In the genomic region with DNA sequence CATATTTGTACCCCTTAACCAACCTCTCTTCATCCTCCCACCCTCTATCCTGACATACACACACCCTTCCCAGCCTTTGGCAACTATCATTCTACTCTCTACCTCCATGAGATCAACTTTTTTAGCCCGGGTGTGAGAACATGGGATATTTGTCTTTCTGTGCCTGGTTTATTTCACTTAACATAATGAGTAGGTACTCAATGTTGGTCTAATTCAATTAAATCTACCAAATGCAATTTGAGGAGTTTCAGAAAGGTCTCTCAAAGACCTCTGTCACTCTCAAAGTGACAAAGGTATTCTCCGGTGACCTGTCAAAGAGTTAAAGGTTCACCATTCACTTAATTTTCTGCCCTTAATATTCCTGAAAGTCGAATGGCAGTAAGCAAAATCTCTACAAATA, we compare ENCODE assay signal across 33 cellular contexts.
DNase-seq lines count a peak whose midpoint lies in the region; ATAC-seq and TF ChIP-seq lines count a peak whose summit lies in the region.
"Had no signal": no experiment of that assay in that cellular context is flagged by ENCODE, and none has a peak within 500 bp of the region (broad histone marks: within the 10 kb centered on the region; RNA-seq: fewer than 3 reads in every experiment).

No MANE protein-coding gene starts in this region.

- H3K27me3 Mint-ChIP-seq in glutamatergic neuron (ENCODE audit: unreplicated experiment): peaks cover 3% of the 10 kb centered on the region
- no peaks in the 10 kb centered on the region for H3K27me3 Mint-ChIP-seq in neural crest cell (ENCODE audit: low read depth)
- H3K27me3 Mint-ChIP-seq: B cell; CD4-positive, alpha-beta T cell; CD8-positive, alpha-beta memory T cell had no signal

- WGBS in right cardiac atrium: 82% methylated on average over 3 of the region's 3 CpGs

- H3K27ac Mint-ChIP-seq in glutamatergic neuron (ENCODE audit: unreplicated experiment) (peak overlapping the region; percentile 7), neural crest cell (ENCODE audit: unreplicated experiment) (peak overlapping the region; percentile 12)
- H3K27ac Mint-ChIP-seq: B cell; CD14-positive monocyte; CD4-positive, alpha-beta memory T cell; CD4-positive, alpha-beta T cell; CD4-positive, CD25-positive, alpha-beta regulatory T cell; CD8-positive, alpha-beta memory T cell; CD8-positive, alpha-beta T cell had no signal

- no peaks in the 10 kb centered on the region for H3K9me3 ChIP-seq in right cardiac atrium (ENCODE audit: control insufficient read depth, low read length)
- H3K9me3 ChIP-seq: A549; BE2C; BLaER1; BLaER1 treated with 17β-estradiol and CSF1 and Interleukin-3, amounts not matched to agents 10 nM and 100 nM had no signal

- H3K4me3 Mint-ChIP-seq in glutamatergic neuron (ENCODE audit: unreplicated experiment) (no peak overlapping the region), neural crest cell (no peak overlapping the region)
- H3K4me3 Mint-ChIP-seq: B cell; CD14-positive monocyte; CD4-positive, alpha-beta memory T cell; CD4-positive, alpha-beta T cell; CD4-positive, CD25-positive, alpha-beta regulatory T cell; CD8-positive, alpha-beta memory T cell; CD8-positive, alpha-beta T cell had no signal

- H3K4me3 ChIP-seq in right cardiac atrium (ENCODE audit: low read length): no peak overlapping the region
- H3K4me3 ChIP-seq: A549; BLaER1; BLaER1 treated with 17β-estradiol and CSF1 and Interleukin-3, amounts not matched to agents 10 nM and 100 nM had no signal

- H3K4me1 Mint-ChIP-seq in glutamatergic neuron (ENCODE audit: low read depth, unreplicated experiment) (no peaks in the 10 kb centered on the region), neural crest cell (no peaks in the 10 kb centered on the region)
- H3K4me1 Mint-ChIP-seq: B cell; CD14-positive monocyte; CD4-positive, alpha-beta memory T cell; CD4-positive, CD25-positive, alpha-beta regulatory T cell had no signal

- no peaks in the 10 kb centered on the region for H3K4me1 ChIP-seq in right cardiac atrium (ENCODE audit: control insufficient read depth, insufficient read depth, low read length)
- H3K4me1 ChIP-seq: A549; BE2C; BLaER1; BLaER1 treated with 17β-estradiol and CSF1 and Interleukin-3, amounts not matched to agents 10 nM and 100 nM; Caco-2 had no signal

- H3K27me3 ChIP-seq in right cardiac atrium (ENCODE audit: control insufficient read depth, insufficient read depth): no peaks in the 10 kb centered on the region
- H3K27me3 ChIP-seq: BE2C; BLaER1; BLaER1 treated with 17β-estradiol and CSF1 and Interleukin-3, amounts not matched to agents 10 nM and 100 nM had no signal

- no peak for TF ChIP-seq CTCF in glutamatergic neuron (IDR thresholded peaks at IDR 0.05; ENCODE audit: partially characterized antibody, unreplicated experiment)
- TF ChIP-seq CTCF in neural crest cell (conservative IDR thresholded peaks at IDR 0.05): no peak

- no peak overlapping the region for H3K27ac ChIP-seq in right cardiac atrium (ENCODE audit: low read length)
- H3K27ac ChIP-seq: 22Rv1; A549; BLaER1; BLaER1 treated with 17β-estradiol and CSF1 and Interleukin-3, amounts not matched to agents 10 nM and 100 nM; C4-2B had no signal

- H3K36me3 Mint-ChIP-seq in glutamatergic neuron (ENCODE audit: unreplicated experiment) (no peaks in the 10 kb centered on the region), neural crest cell (ENCODE audit: low read depth) (peaks cover 7% of the 10 kb centered on the region)
- H3K36me3 Mint-ChIP-seq: CD14-positive monocyte; CD4-positive, alpha-beta memory T cell; CD4-positive, CD25-positive, alpha-beta regulatory T cell; CD8-positive, alpha-beta T cell had no signal

- peak; percentile 92 for DNase-seq in SK-N-DZ (ENCODE audit: low spot score)
- no peak for DNase-seq in glutamatergic neuron
- DNase-seq in neural crest cell (ENCODE audit: low read depth, low spot score): no peak
- no peak for DNase-seq in right cardiac atrium
- DNase-seq in NCI-H526 (lab: John Stamatoyannopoulos, UW): no peak
- DNase-seq: 8988T; ACHN; AML-193; BE2C; C1 segment of cervical spinal cord; Caco-2; Calu3; CD4-positive, alpha-beta memory T cell; CD4-positive, alpha-beta T cell; CD4-positive, CD25-positive, alpha-beta regulatory T cell; CD8-positive, alpha-beta memory T cell; CD8-positive, alpha-beta T cell; COR-L47; DMS 273 treated with DMSO at 0.1 percent for 48 hours; DMS153; DMS53; DMS79; DMS79 treated with DMSO at 0.1 percent for 48 hours; DND-41; EL had no signal

- intact Hi-C loops in right cardiac atrium (cut with DNase I): no loop called here

- ATAC-seq in right cardiac atrium: no peak
- no peak for ATAC-seq in HG03175 (IDR thresholded peaks at IDR 0.05; ENCODE audit: unreplicated experiment)
- ATAC-seq: A549; CD8-positive, alpha-beta T cell had no signal

- peaks cover 2% of the 10 kb centered on the region for H3K9me3 Mint-ChIP-seq in glutamatergic neuron (ENCODE audit: unreplicated experiment)
- H3K9me3 Mint-ChIP-seq in neural crest cell: no peaks in the 10 kb centered on the region
- H3K9me3 Mint-ChIP-seq: CD8-positive, alpha-beta memory T cell; CD8-positive, alpha-beta T cell had no signal
